ENCODE assay signal across 9 cellular contexts in the genomic region with DNA sequence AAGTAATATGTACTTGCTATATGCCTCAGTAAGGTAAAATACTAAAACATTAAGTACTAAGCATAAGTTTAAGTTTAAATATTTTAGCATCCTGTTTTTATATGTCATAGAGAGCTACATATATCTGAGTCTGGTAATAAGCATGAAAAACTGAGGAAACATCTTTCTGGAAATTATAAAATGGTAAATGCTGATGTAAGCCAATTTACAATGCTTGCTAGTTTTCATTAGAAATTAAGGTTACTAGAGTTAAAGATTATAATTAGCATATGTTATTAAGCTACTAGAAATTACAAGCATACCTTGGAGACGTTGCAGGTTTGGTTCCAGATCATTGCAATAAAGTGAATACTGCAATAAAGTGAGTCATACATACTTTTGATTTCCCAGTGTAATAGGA.
"Had no signal": no experiment of that assay in that cellular context is flagged by ENCODE, and none has a peak within 500 bp of the region (broad histone marks: within the 10 kb centered on the region; RNA-seq: fewer than 3 reads in every experiment).

No MANE protein-coding gene starts in this region.

- H3K4me3 ChIP-seq: HAP-1 had no signal

- ATAC-seq: HCT116 had no signal

- H3K9ac ChIP-seq: KMS-11 had no signal

- H3K4me3 Mint-ChIP-seq: HFFc6 had no signal

- DNase-seq: GOT3, H7, HFFc6, Karpas-422, KBM-7 had no signal

- H3K27ac Mint-ChIP-seq: HFFc6 had no signal

- H3K27ac ChIP-seq: HL-60, KMS-11 had no signal

- H3K4me2 ChIP-seq: KMS-11 had no signal

- H3K36me3 ChIP-seq: HAP-1 had no signal
